Comparison of ENCODE assay signal across 21 cellular contexts in the genomic region with DNA sequence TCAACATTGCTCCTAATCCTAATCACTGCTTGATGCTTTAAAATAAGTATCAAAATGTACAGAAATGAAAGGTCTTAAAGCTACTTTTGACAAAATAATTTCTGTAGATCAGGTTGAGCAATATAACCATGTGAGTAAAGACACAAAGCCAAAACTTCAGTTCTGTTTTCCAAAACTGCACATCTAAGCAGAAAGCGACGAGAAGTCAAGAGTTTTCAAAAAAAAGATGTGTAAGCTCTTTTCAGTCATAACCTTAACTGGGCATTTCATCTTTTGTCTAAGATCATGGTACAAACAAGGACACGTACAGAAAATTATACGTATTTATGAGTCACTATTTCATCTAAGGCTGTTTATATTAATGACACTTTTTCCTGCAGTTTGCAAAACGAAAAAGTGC.
DNase-seq lines count a peak whose midpoint lies in the region; ATAC-seq and TF ChIP-seq lines count a peak whose summit lies in the region.
"Had no signal": no experiment of that assay in that cellular context is flagged by ENCODE, and none has a peak within 500 bp of the region (broad histone marks: within the 10 kb centered on the region; RNA-seq: fewer than 3 reads in every experiment).

No MANE protein-coding gene starts in this region.

- H3K36me3 ChIP-seq in esophagus squamous epithelium (peaks cover 0 to 90% (median 24%) of the 10 kb centered on the region in 3 donors), skeletal muscle tissue (ENCODE audit: control insufficient read depth in 3 of 3, insufficient read depth in 3 of 3, low read length in 3 of 3) (peaks cover 19 to 46% (median 46%) of the 10 kb centered on the region in 3 donors)

- peaks cover 3% of the 10 kb centered on the region for H3K4me1 Mint-ChIP-seq in activated naive CD4-positive, alpha-beta T cell treated with anti-CD3 and anti-CD28 coated beads, Interleukin-2, amount 10 ng/mL, durations not matched to agents 7 days and 5 days

- H3K27me3 Mint-ChIP-seq in activated naive CD4-positive, alpha-beta T cell treated with anti-CD3 and anti-CD28 coated beads, Interleukin-2, amount 10 ng/mL, durations not matched to agents 7 days and 5 days = no peaks in the 10 kb centered on the region

- peaks cover 0 to 18% (median 0%) of the 10 kb centered on the region in 3 donors for H3K4me1 ChIP-seq in esophagus squamous epithelium
- no peaks in the 10 kb centered on the region for H3K4me1 ChIP-seq in skeletal muscle tissue (ENCODE audit: control insufficient read depth in 3 of 3, insufficient read depth in 3 of 3, low read length in 3 of 3)
- H3K4me1 ChIP-seq: right lobe of liver had no signal

- no peak for ATAC-seq in HG02970 (IDR thresholded peaks at IDR 0.05; ENCODE audit: low FRiP score, unreplicated experiment)

- H3K27me3 ChIP-seq in esophagus squamous epithelium (no peaks in the 10 kb centered on the region), skeletal muscle tissue (ENCODE audit: control insufficient read depth in 3 of 3, insufficient read depth in 3 of 3, low read length in 3 of 3) (no peaks in the 10 kb centered on the region)
- H3K27me3 ChIP-seq: BLaER1 treated with 17β-estradiol and CSF1 and Interleukin-3, amounts not matched to agents 10 nM and 100 nM; brain microvascular endothelial cell; right lobe of liver; vagina had no signal

- H3K27ac ChIP-seq in esophagus squamous epithelium = peak overlapping the region in 3 of 4 donors; percentile 9 to 37 (median 24)
- peak overlapping the region; percentile 45 for H3K27ac ChIP-seq in skeletal muscle tissue (ENCODE audit: low read depth, low read length)
- H3K27ac ChIP-seq in coronary artery = no peak overlapping the region
- H3K27ac ChIP-seq: brain microvascular endothelial cell, KMS-11, left ventricle myocardium inferior, vagina had no signal

- H3K9me3 ChIP-seq in esophagus squamous epithelium = no peaks in the 10 kb centered on the region
- no peaks in the 10 kb centered on the region for H3K9me3 ChIP-seq in skeletal muscle tissue (ENCODE audit: control insufficient read depth in 3 of 3, low read length in 3 of 3)
- H3K9me3 ChIP-seq: left ventricle myocardium inferior, right lobe of liver, vagina had no signal

- peak overlapping the region; percentile 11 for H3K27ac Mint-ChIP-seq in activated naive CD4-positive, alpha-beta T cell treated with anti-CD3 and anti-CD28 coated beads, Interleukin-2, amount 10 ng/mL, durations not matched to agents 7 days and 5 days
- H3K27ac Mint-ChIP-seq: nephron progenitor cell had no signal

- H3K4me3 ChIP-seq in esophagus squamous epithelium (no peak overlapping the region), skeletal muscle tissue (ENCODE audit: low read length in 3 of 3) (no peak overlapping the region), coronary artery (no peak overlapping the region)
- H3K4me3 ChIP-seq: BLaER1 treated with 17β-estradiol and CSF1 and Interleukin-3, amounts not matched to agents 10 nM and 100 nM; left ventricle myocardium inferior; right lobe of liver; vagina had no signal

- H3K36me3 Mint-ChIP-seq in activated naive CD4-positive, alpha-beta T cell treated with anti-CD3 and anti-CD28 coated beads, Interleukin-2, amount 10 ng/mL, durations not matched to agents 7 days and 5 days = peaks cover 78% of the 10 kb centered on the region

- TF ChIP-seq CTCF in esophagus squamous epithelium (IDR thresholded peaks at IDR 0.05) = no peak
- TF ChIP-seq CTCF in coronary artery (IDR thresholded peaks at IDR 0.05) = no peak
- no peak for TF ChIP-seq CTCF in GM20000 (IDR thresholded peaks at IDR 0.05; ENCODE audit: extremely low read depth, missing control alignments)

- DNase-seq in activated naive CD4-positive, alpha-beta T cell treated with anti-CD3 and anti-CD28 coated beads, Interleukin-2, amount 10 ng/mL, durations not matched to agents 7 days and 5 days = no peak
- no peak for DNase-seq in activated naive CD4-positive, alpha-beta T cell treated with Interleukin-2 at 50 U/mL for 16 hours
- peak; percentile 30 for DNase-seq in RPMI8226
- DNase-seq in esophagus squamous epithelium (lab: John Stamatoyannopoulos, UW) = no peak
- no peak for DNase-seq in coronary artery (ENCODE audit: low spot score)
- DNase-seq in GM20000 (ENCODE audit: low spot score) = no peak
- DNase-seq: activated CD4-positive, CD25-positive, alpha-beta regulatory T cell treated with anti-CD3 and anti-CD28 coated beads, Interleukin-2, amount 50 U/mL, for 72 hours; activated CD8-positive, alpha-beta memory T cell treated with anti-CD3 and anti-CD28 coated beads for 24 hours; brain microvascular endothelial cell; left ventricle myocardium inferior; NCI-H146; NCI-H524; nephron progenitor cell; NK-92 treated with Interleukin-12 subunit alpha and Interleukin-12 subunit beta, amount 100 ng/mL, for 24 hours; right lobe of liver; stimulated activated CD8-positive, alpha-beta memory T cell treated with anti-CD3 and anti-CD28 coated beads, Interleukin-4, amount 100 ng/mL, for 48 hours had no signal

- no peak for TF ChIP-seq POLR2A in esophagus squamous epithelium (IDR thresholded peaks at IDR 0.05)

- CTCF ChIA-PET in activated naive CD4-positive, alpha-beta T cell treated with anti-CD3 and anti-CD28 coated beads, Interleukin-2, amount 10 ng/mL, durations not matched to agents 7 days and 5 days (lab: Charles Lee) = interaction anchor here (0.8 to 1.0 kb wide), 2 partner anchors 37 to 60 kb away, joined by 3 read pairs; no protein-coding TSS in a partner anchor

- H3K9ac ChIP-seq in skeletal muscle tissue (ENCODE audit: low read depth in 1 of 3, low read length in 3 of 3) = no peak overlapping the region
- H3K9ac ChIP-seq: KMS-11 had no signal

- no peak overlapping the region for H3K4me3 Mint-ChIP-seq in activated naive CD4-positive, alpha-beta T cell treated with anti-CD3 and anti-CD28 coated beads, Interleukin-2, amount 10 ng/mL, durations not matched to agents 7 days and 5 days
- H3K4me3 Mint-ChIP-seq: nephron progenitor cell had no signal

- intact Hi-C loops in esophagus squamous epithelium (cut with DNase I) = no loop called here

- 66 to 72% methylated on average over 5 of the region's 5 CpGs for WGBS in esophagus squamous epithelium, 2 donors

- H3K9me3 Mint-ChIP-seq in activated naive CD4-positive, alpha-beta T cell treated with anti-CD3 and anti-CD28 coated beads, Interleukin-2, amount 10 ng/mL, durations not matched to agents 7 days and 5 days = no peaks in the 10 kb centered on the region
- H3K9me3 Mint-ChIP-seq: nephron progenitor cell had no signal

Comparison
In these comparisons a context has a peak if more than half of its experiments do, and no peak if none do; other contexts are left out.
1. H3K27ac ChIP-seq: peak in esophagus squamous epithelium (3 of 4) and skeletal muscle tissue (single experiment); none in coronary artery (0 of 2).